ENCODE assay signal across 7 cellular contexts in the genomic region with DNA sequence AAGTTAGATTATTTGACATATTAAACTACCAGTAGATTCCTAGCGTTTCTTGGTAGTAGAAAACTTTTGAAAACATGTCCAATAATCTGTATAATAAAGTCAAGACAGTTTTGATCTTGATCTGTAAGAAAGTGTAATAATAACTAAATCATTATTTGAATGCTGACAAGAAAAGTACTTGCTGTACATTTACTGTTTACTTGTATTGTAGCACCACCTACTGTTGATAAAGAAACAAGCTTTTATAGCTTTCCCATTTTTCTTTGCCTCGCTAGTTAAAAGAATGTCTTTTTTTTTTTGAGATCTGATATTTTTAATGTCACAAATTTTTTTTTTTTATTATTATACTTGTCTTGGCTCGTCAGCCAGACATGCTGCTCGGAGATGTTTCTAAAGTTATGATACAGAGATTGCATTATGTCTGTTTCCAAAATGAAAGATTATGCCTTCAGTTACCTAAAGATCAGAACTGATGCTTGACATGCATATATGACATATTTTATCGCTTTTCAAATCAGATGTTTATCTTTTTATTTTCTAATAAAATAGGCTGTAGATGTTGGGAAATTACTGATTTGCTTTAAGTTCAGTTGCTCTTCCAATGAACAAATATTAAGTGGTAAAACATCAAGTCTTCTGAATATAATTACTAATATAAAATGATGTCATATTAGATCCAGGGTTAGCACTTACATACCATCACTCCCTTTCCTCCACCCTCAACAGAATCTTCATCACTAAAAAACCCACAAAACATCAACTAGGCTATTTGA.
A peak's percentile ranks its signal among the peaks of the same experiment; 100 is the strongest.
DNase-seq lines count a peak whose midpoint lies in the region; ATAC-seq lines count a peak whose summit lies in the region.

No MANE protein-coding gene starts in this region.

- peak; percentile 53 for ATAC-seq in GM18858 (IDR thresholded peaks at IDR 0.05; ENCODE audit: unreplicated experiment)
- ATAC-seq in left lobe of liver, result peak; percentile 66
- ATAC-seq in HG02852 (IDR thresholded peaks at IDR 0.05; ENCODE audit: unreplicated experiment), result no peak
- no peak for ATAC-seq in HG03196 (IDR thresholded peaks at IDR 0.05; ENCODE audit: unreplicated experiment)
- ATAC-seq in HG03442 (IDR thresholded peaks at IDR 0.05; ENCODE audit: unreplicated experiment), result no peak

- peak; percentile 81 for DNase-seq in NCI-H2171 treated with DMSO at 0.1 percent for 48 hours (lab: John Stamatoyannopoulos, UW)
- DNase-seq in brain pericyte (ENCODE audit: low read depth, low spot score), result peak; percentile 20
- no peak for DNase-seq in left lobe of liver (ENCODE audit: low spot score)

Comparison
In these comparisons a context has a peak if more than half of its experiments do, and no peak if none do; other contexts are left out.
1. ATAC-seq: peak in GM18858 (single experiment) and left lobe of liver (single experiment); none in HG02852 (single experiment), HG03196 (single experiment) and HG03442 (single experiment).